ENCODE assay signal across 9 cellular contexts in genomic region chr12:77133566-77133965, GRCh38.
A peak's percentile ranks its signal among the peaks of the same experiment; 100 is the strongest.
DNase-seq lines count a peak whose midpoint lies in the region; ATAC-seq and TF ChIP-seq lines count a peak whose summit lies in the region.
"Had no signal": no experiment of that assay in that cellular context is flagged by ENCODE, and none has a peak within 500 bp of the region (broad histone marks: within the 10 kb centered on the region; RNA-seq: fewer than 3 reads in every experiment).

No MANE protein-coding gene starts in this region.

- POLR2A ChIA-PET in WTC11 (lab: Charles Lee): no interaction called here

- H3K4me1 Mint-ChIP-seq in WTC11: no peaks in the 10 kb centered on the region

- DNase-seq in GM12865 (ENCODE audit: low read depth): peak; percentile 42
- DNase-seq in WTC11 (ENCODE audit: low spot score): peak; percentile 75
- peak; percentile 53 for DNase-seq in kidney glomerular epithelial cell (lab: John Stamatoyannopoulos, UW)
- no peak for DNase-seq in NK-92 treated with Interleukin-12 subunit alpha and Interleukin-12 subunit beta, amount 100 ng/mL, for 24 hours (lab: John Stamatoyannopoulos, UW)
- no peak for DNase-seq in activated CD8-positive, alpha-beta memory T cell treated with anti-CD3 and anti-CD28 coated beads, Interleukin-2, amount 50 U/mL, for 48 hours

- H3K36me3 Mint-ChIP-seq in WTC11: no peaks in the 10 kb centered on the region

- ATAC-seq in HG02938 (IDR thresholded peaks at IDR 0.05; ENCODE audit: unreplicated experiment) (peak; percentile 78), WTC11 (peak; percentile 92), HG03097 (IDR thresholded peaks at IDR 0.05; ENCODE audit: low FRiP score, unreplicated experiment) (no peak), HG03108 (IDR thresholded peaks at IDR 0.05; ENCODE audit: unreplicated experiment) (no peak)

- CTCF ChIA-PET in WTC11 (lab: Charles Lee): interaction anchor here (0.5 kb wide), 1 partner anchor 735 kb away, joined by 3 read pairs; no protein-coding TSS in a partner anchor

- no peak overlapping the region for H3K4me3 ChIP-seq in GM12865 (ENCODE audit: low read depth, low read length)
- H3K4me3 ChIP-seq: coronary artery had no signal

- H3K27me3 Mint-ChIP-seq in WTC11 (ENCODE audit: low read depth): no peaks in the 10 kb centered on the region; the same call in 1 of the 2 replicates

- TF ChIP-seq CTCF in GM12865 (IDR thresholded peaks at IDR 0.05; ENCODE audit: insufficient read depth, low read depth, low read length, missing control alignments): no peak
- TF ChIP-seq CTCF in WTC11 (IDR thresholded peaks at IDR 0.05): no peak

- no peak overlapping the region for H3K4me3 Mint-ChIP-seq in WTC11

- H3K27ac Mint-ChIP-seq in WTC11: no peak overlapping the region

- no peaks in the 10 kb centered on the region for H3K9me3 Mint-ChIP-seq in WTC11

TF ChIP-seq in WTC11, 78 proteins besides CTCF, POLR2A, EP300 and RAD21 (continues in another document):
- 0 out of 2 replicates have a peak, but pooled peaks have one; percentile 45 for TF ChIP-seq TP53 (CRISPR knock-in tag; IDR thresholded peaks at IDR 0.05)
- no peak for TF ChIP-seq ZMAT4 (CRISPR knock-in tag; IDR thresholded peaks at IDR 0.05)
- TF ChIP-seq JUN (CRISPR knock-in tag; IDR thresholded peaks at IDR 0.05): 0 out of 2 replicates have a peak, but pooled peaks have one; percentile 37
- TF ChIP-seq ZSCAN18 (CRISPR knock-in tag; IDR thresholded peaks at IDR 0.05): no peak
- TF ChIP-seq FOXJ3 (CRISPR knock-in tag; IDR thresholded peaks at IDR 0.05; ENCODE audit: borderline replicate concordance): no peak
- TF ChIP-seq ZNF263 (CRISPR knock-in tag; IDR thresholded peaks at IDR 0.05; ENCODE audit: low read depth): no peak
- TF ChIP-seq NFATC4 (CRISPR knock-in tag; IDR thresholded peaks at IDR 0.05): no peak
- TF ChIP-seq MXD4 (CRISPR knock-in tag; IDR thresholded peaks at IDR 0.05; ENCODE audit: borderline replicate concordance): no peak
- TF ChIP-seq ZNF671 (CRISPR knock-in tag; IDR thresholded peaks at IDR 0.05): no peak
- TF ChIP-seq USF1 (CRISPR knock-in tag; IDR thresholded peaks at IDR 0.05): 0 out of 2 replicates have a peak, but pooled peaks have one; percentile 26
- TF ChIP-seq ETV6 (CRISPR knock-in tag; IDR thresholded peaks at IDR 0.05): 0 out of 2 replicates have a peak, but pooled peaks have one; percentile 38
- peak; percentile 32; the same call in 1 of the 2 replicates for TF ChIP-seq SMAD3 (CRISPR knock-in tag; IDR thresholded peaks at IDR 0.05; ENCODE audit: borderline replicate concordance)
- TF ChIP-seq ZBTB43 (CRISPR knock-in tag; IDR thresholded peaks at IDR 0.05): no peak
- TF ChIP-seq FOXP4 (CRISPR knock-in tag; IDR thresholded peaks at IDR 0.05): 0 out of 2 replicates have a peak, but pooled peaks have one; percentile 50
- TF ChIP-seq SMAD4 (CRISPR knock-in tag; IDR thresholded peaks at IDR 0.05): peak; percentile 68; the same call in 1 of the 2 replicates
- TF ChIP-seq FOXK1 (CRISPR knock-in tag; IDR thresholded peaks at IDR 0.05): 0 out of 2 replicates have a peak, but pooled peaks have one; percentile 35
- no peak for TF ChIP-seq ZNF512 (CRISPR knock-in tag; IDR thresholded peaks at IDR 0.05; ENCODE audit: borderline replicate concordance)
- TF ChIP-seq ZNF396 (CRISPR knock-in tag; IDR thresholded peaks at IDR 0.05; ENCODE audit: borderline replicate concordance): no peak
- no peak for TF ChIP-seq AR (CRISPR knock-in tag; IDR thresholded peaks at IDR 0.05)
- no peak for TF ChIP-seq ZNF423 (CRISPR knock-in tag; IDR thresholded peaks at IDR 0.05)
- no peak for TF ChIP-seq EMX1 (CRISPR knock-in tag; IDR thresholded peaks at IDR 0.05)
- TF ChIP-seq NFE2L1 (CRISPR knock-in tag; IDR thresholded peaks at IDR 0.05): no peak

Comparison
In these comparisons a context has a peak if more than half of its experiments do, and no peak if none do; other contexts are left out.
1. DNase-seq: peak in GM12865 (single experiment), WTC11 (single experiment) and kidney glomerular epithelial cell (single experiment); none in NK-92 treated with Interleukin-12 subunit alpha and Interleukin-12 subunit beta, amount 100 ng/mL, for 24 hours (single experiment) and activated CD8-positive, alpha-beta memory T cell treated with anti-CD3 and anti-CD28 coated beads, Interleukin-2, amount 50 U/mL, for 48 hours (single experiment).
2. ATAC-seq: peak in HG02938 (single experiment) and WTC11 (single experiment); none in HG03097 (single experiment) and HG03108 (single experiment).